8 cellular contexts compared by ENCODE assay signal in genomic region chr3:111967651-111968274, GRCh38. TPM values are rescaled to one million over a fixed set of nuclear protein-coding genes. Genes with fewer than 3 reads are reported as not detected.
A peak's percentile ranks its signal among the peaks of the same experiment; 100 is the strongest.
DNase-seq lines count a peak whose midpoint lies in the region; ATAC-seq, FAIRE-seq and TF ChIP-seq lines count a peak whose summit lies in the region.

No MANE protein-coding gene starts in this region.

- H3K4me3 ChIP-seq in adipocyte (ENCODE audit: low read length), result no peak overlapping the region
- no peak overlapping the region for H3K4me3 ChIP-seq in left ventricle myocardium inferior
- H3K4me3 ChIP-seq in H7 (ENCODE audit: insufficient read depth, low read depth, low read length), result no peak overlapping the region

- H3K9me3 ChIP-seq in adipocyte (ENCODE audit: control insufficient read depth, low read length), result no peaks in the 10 kb centered on the region
- H3K9me3 ChIP-seq in left ventricle myocardium inferior (replicated peaks), result no peaks in the 10 kb centered on the region

- no peak for DNase-seq in GM12892 (ENCODE audit: insufficient read length)
- DNase-seq in NCI-H1436 (lab: John Stamatoyannopoulos, UW), result peak; percentile 88
- DNase-seq in SW 1271 (lab: John Stamatoyannopoulos, UW), result peak; percentile 42 to 86
- DNase-seq in adipocyte (ENCODE audit: low read depth), result peak; percentile 92
- DNase-seq in left ventricle myocardium inferior, result peak; percentile 76
- peak; percentile 82 for DNase-seq in retina
- DNase-seq in H7, result no peak

- H3K36me3 ChIP-seq in adipocyte (ENCODE audit: control insufficient read depth, insufficient read depth, low read length, severe bottlenecking) (peaks cover 73% of the 10 kb centered on the region), left ventricle myocardium inferior (peaks cover 39% of the 10 kb centered on the region), H7 (replicated peaks; ENCODE audit: control insufficient read depth, insufficient read depth, low read length) (no peaks in the 10 kb centered on the region)

- peak overlapping the region; percentile 38 for H3K9ac ChIP-seq in adipocyte (ENCODE audit: low read length)

- peak; percentile 91 for TF ChIP-seq CTCF in left ventricle myocardium inferior (IDR thresholded peaks at IDR 0.05; ENCODE audit: borderline replicate concordance)

- intact Hi-C loops in left ventricle myocardium inferior (cut with micrococcal nuclease), result loop anchor here (2.0 to 5.0 kb wide), 3 partner anchors 105 to 251 kb away; no protein-coding TSS in a partner anchor

- peak; percentile 88 for ATAC-seq in HG02840 (IDR thresholded peaks at IDR 0.05; ENCODE audit: low FRiP score, unreplicated experiment)

- peak overlapping the region; percentile 71 for H3K27ac ChIP-seq in left ventricle myocardium inferior (replicated peaks)

- peaks cover 37% of the 10 kb centered on the region for H3K4me1 ChIP-seq in adipocyte (ENCODE audit: control insufficient read depth, insufficient read depth, low read length)
- peaks cover 65% of the 10 kb centered on the region for H3K4me1 ChIP-seq in left ventricle myocardium inferior

- TF ChIP-seq POLR2A in GM12892 (IDR thresholded peaks at IDR 0.05; ENCODE audit: low read depth, low read length), result no peak

- H3K27me3 ChIP-seq in adipocyte (replicated peaks; ENCODE audit: control insufficient read depth, insufficient read depth, low read length) (no peaks in the 10 kb centered on the region), left ventricle myocardium inferior (ENCODE audit: low read depth) (no peaks in the 10 kb centered on the region), H7 (ENCODE audit: control insufficient read depth, insufficient read depth, low read length) (no peaks in the 10 kb centered on the region)

- peak; percentile 82 for FAIRE-seq in GM12892 (lab: Jason Lieb, UNC)

RNA-seq across cellular contexts. Expression of gene ABHD10, which starts 11.1 kb away (rescaled TPM):
- polyA plus RNA-seq in GM12892 (2012; ENCODE audit: missing spikeins), result 27.9 TPM
- 62.7 TPM for total RNA-seq in left ventricle myocardium inferior
- 34.4 and 36.1 TPM in 2 replicates for total RNA-seq in H7 (2014; rRNA removed; shearing (Covaris generic))

RNA-seq across cellular contexts. Expression of gene TAGLN3, which starts 31.0 kb away (rescaled TPM):
- not detected for polyA plus RNA-seq in GM12892 (2012; ENCODE audit: missing spikeins)
- total RNA-seq in left ventricle myocardium inferior, result 0.74 TPM
- 3.5 and 4.5 TPM in 2 replicates for total RNA-seq in H7 (2014; rRNA removed; shearing (Covaris generic))

Comparison
In these comparisons a context has a peak if more than half of its experiments do, and no peak if none do; other contexts are left out.
1. DNase-seq: peak in NCI-H1436 (single experiment), SW 1271 (2 of 2), adipocyte (single experiment), left ventricle myocardium inferior (single experiment) and retina (single experiment); none in GM12892 (single experiment) and H7 (single experiment).